ENCODE assay signal across 1 cellular context in genomic region chr1:81733465-81733864, GRCh38.
TF ChIP-seq lines count a peak whose summit lies in the region.

No MANE protein-coding gene starts in this region.

TF ChIP-seq in GM23338, 12 proteins besides CTCF, POLR2A, EP300 and RAD21 (continued from another document):
- TF ChIP-seq, protein P1, sequence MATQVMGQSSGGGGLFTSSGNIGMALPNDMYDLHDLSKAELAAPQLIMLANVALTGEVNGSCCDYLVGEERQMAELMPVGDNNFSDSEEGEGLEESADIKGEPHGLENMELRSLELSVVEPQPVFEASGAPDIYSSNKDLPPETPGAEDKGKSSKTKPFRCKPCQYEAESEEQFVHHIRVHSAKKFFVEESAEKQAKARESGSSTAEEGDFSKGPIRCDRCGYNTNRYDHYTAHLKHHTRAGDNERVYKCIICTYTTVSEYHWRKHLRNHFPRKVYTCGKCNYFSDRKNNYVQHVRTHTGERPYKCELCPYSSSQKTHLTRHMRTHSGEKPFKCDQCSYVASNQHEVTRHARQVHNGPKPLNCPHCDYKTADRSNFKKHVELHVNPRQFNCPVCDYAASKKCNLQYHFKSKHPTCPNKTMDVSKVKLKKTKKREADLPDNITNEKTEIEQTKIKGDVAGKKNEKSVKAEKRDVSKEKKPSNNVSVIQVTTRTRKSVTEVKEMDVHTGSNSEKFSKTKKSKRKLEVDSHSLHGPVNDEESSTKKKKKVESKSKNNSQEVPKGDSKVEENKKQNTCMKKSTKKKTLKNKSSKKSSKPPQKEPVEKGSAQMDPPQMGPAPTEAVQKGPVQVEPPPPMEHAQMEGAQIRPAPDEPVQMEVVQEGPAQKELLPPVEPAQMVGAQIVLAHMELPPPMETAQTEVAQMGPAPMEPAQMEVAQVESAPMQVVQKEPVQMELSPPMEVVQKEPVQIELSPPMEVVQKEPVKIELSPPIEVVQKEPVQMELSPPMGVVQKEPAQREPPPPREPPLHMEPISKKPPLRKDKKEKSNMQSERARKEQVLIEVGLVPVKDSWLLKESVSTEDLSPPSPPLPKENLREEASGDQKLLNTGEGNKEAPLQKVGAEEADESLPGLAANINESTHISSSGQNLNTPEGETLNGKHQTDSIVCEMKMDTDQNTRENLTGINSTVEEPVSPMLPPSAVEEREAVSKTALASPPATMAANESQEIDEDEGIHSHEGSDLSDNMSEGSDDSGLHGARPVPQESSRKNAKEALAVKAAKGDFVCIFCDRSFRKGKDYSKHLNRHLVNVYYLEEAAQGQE (IDR thresholded peaks at IDR 0.05; ENCODE audit: unreplicated experiment), result no peak
- TF ChIP-seq JUNB (IDR thresholded peaks at IDR 0.05; ENCODE audit: unreplicated experiment), result no peak
- no peak for TF ChIP-seq CREB1 (CRISPR knock-in tag; IDR thresholded peaks at IDR 0.05; ENCODE audit: low read depth)
- no peak for TF ChIP-seq ZNF462 (CRISPR knock-in tag; IDR thresholded peaks at IDR 0.05)
- TF ChIP-seq EZH2phosphoT487 (IDR thresholded peaks at IDR 0.05; ENCODE audit: unreplicated experiment), result no peak
